ENCODE assay signal across 8 cellular contexts in genomic region chr5:181260720-181261319, GRCh38. TPM values are rescaled to one million over a fixed set of nuclear protein-coding genes. Genes with fewer than 3 reads are reported as not detected.
DNase-seq lines count a peak whose midpoint lies in the region; ATAC-seq and TF ChIP-seq lines count a peak whose summit lies in the region.

Gene TRIM52, minus strand, starts transcription at chr5:181261143. Its CDS starts 330 bp downstream, at chr5:181260813.

- H3K36me3 ChIP-seq in HCT116 (ENCODE audit: control insufficient read depth in 1 of 2, insufficient read depth in 2 of 2, low read length in 2 of 2) (peaks cover 3 to 15% of the 10 kb centered on the region in 2 experiments), trophoblast cell (ENCODE audit: control insufficient read depth in 1 of 2, insufficient read depth in 2 of 2, low read length in 2 of 2) (peaks cover 2 to 10% of the 10 kb centered on the region in 2 experiments), upper lobe of left lung (peaks cover 0 to 14% (median 2%) of the 10 kb centered on the region in 4 donors)

- CTCF ChIA-PET in HCT116 (lab: Charles Lee), result interaction anchor here (0.6 to 1.5 kb wide), 2 partner anchors 16 to 622 kb away, joined by 3 to 4 read pairs; no protein-coding TSS in a partner anchor

- peak in 1 of 4 donors; percentile 54 for TF ChIP-seq EP300 in upper lobe of left lung (IDR thresholded peaks at IDR 0.05)

- DNase-seq in G401 (ENCODE audit: low spot score) (peak; percentile 94), HCT116 (ENCODE audit: low read depth, low spot score) (peak; percentile 89), NCI-H460 (ENCODE audit: extremely low read depth, low read depth) (peak; percentile 92), glomerular visceral epithelial cell (ENCODE audit: extremely low spot score) (peak; percentile 91), trophoblast cell (peak; percentile 96 to 98), upper lobe of left lung (peak; percentile 95 to 96), NCI-H1092 (lab: John Stamatoyannopoulos, UW) (no peak)
- DNase-seq in activated effector memory CD4-positive, alpha-beta T cell treated with anti-CD3 and anti-CD28 coated beads, Interleukin-2, amount 50 U/mL, for 16 hours, result peak; percentile 96

- H3K23ac ChIP-seq in trophoblast cell (ENCODE audit: low read length), result peak within 1 kb of the TSS; percentile 63

- peaks cover 9% of the 10 kb centered on the region; the same call in 1 of the 2 replicates for H4K20me1 ChIP-seq in HCT116 (ENCODE audit: insufficient read depth)

- H3K4me1 ChIP-seq in HCT116 (ENCODE audit: control insufficient read depth in 1 of 2, insufficient read depth in 2 of 2, low read length in 2 of 2) (peaks cover 12 to 21% of the 10 kb centered on the region in 2 experiments; a peak in 3 of 4 replicates), trophoblast cell (ENCODE audit: control insufficient read depth in 1 of 2, insufficient read depth in 2 of 2, low read length in 2 of 2) (peaks cover 13 to 22% of the 10 kb centered on the region in 2 experiments), upper lobe of left lung (peaks cover 43 to 58% (median 49%) of the 10 kb centered on the region in 4 donors)

- no peaks in the 10 kb centered on the region for H3K27me3 ChIP-seq in HCT116 (ENCODE audit: insufficient read depth, low read length)
- H3K27me3 ChIP-seq in trophoblast cell (ENCODE audit: insufficient read depth, low read length), result no peaks in the 10 kb centered on the region
- no peaks in the 10 kb centered on the region for H3K27me3 ChIP-seq in upper lobe of left lung

- peak within 1 kb of the TSS; percentile 17 for H2AFZ ChIP-seq in HCT116 (ENCODE audit: low read depth, low read length, poor library complexity, severe bottlenecking)
- H2AFZ ChIP-seq in trophoblast cell (ENCODE audit: insufficient read depth, low read length, poor library complexity), result peak within 1 kb of the TSS; percentile 84

- POLR2A ChIA-PET in HCT116 (lab: Charles Lee), result interaction anchor here (1.9 to 3.0 kb wide), 3 partner anchors 10 to 17 kb away, joined by 6 to 18 read pairs (median 11); partner anchors contain the start of gene RACK1

- no CpG with 5 or more reads among the region's 43 CpGs for WGBS in trophoblast cell (ENCODE audit: extremely low coverage, insufficient coverage, insufficient read length)
- 0% methylated on average over 2 to 26 of the region's 43 CpGs for WGBS in upper lobe of left lung, 2 donors

- H4K12ac ChIP-seq in trophoblast cell (ENCODE audit: low read depth, low read length), result peak within 1 kb of the TSS; percentile 100

- H3K27ac ChIP-seq in HCT116 (ENCODE audit: low read depth, low read length) (peak within 1 kb of the TSS; percentile 97), trophoblast cell (ENCODE audit: low read depth, low read length) (peak within 1 kb of the TSS; percentile 92), upper lobe of left lung (peak within 1 kb of the TSS; percentile 96 to 100 (median 99))

- no peak for TF ChIP-seq RAD21 in HCT116 (IDR thresholded peaks at IDR 0.05; ENCODE audit: low read depth)

- peak within 1 kb of the TSS; percentile 80 for H2AK5ac ChIP-seq in trophoblast cell (ENCODE audit: low read length)

- H3K9me3 ChIP-seq in HCT116 (ENCODE audit: control insufficient read depth in 1 of 2, insufficient read depth in 1 of 2, low read depth in 1 of 2, low read length in 2 of 2) (no peaks in the 10 kb centered on the region), trophoblast cell (ENCODE audit: insufficient read depth, low read depth, low read length) (no peaks in the 10 kb centered on the region), upper lobe of left lung (no peaks in the 10 kb centered on the region)

- H3K9me2 ChIP-seq in HCT116 (ENCODE audit: insufficient read depth), result no peaks in the 10 kb centered on the region

- H2BK12ac ChIP-seq in trophoblast cell (ENCODE audit: low read length), result no peak within 1 kb of the TSS

- peak within 1 kb of the TSS; percentile 96 for H2BK5ac ChIP-seq in trophoblast cell (ENCODE audit: low read depth, low read length, poor library complexity)

- RAD21 ChIA-PET in HCT116 (lab: Charles Lee; ENCODE audit: low non-redundant PET in 1 of 2, low total read pairs in 2 of 2, uncharacterized antibody in 2 of 2, unreplicated experiment in 2 of 2), result no interaction called here

- in situ Hi-C loops in G401 (cut with HindIII; ENCODE audit: low sequenced_read_pairs), result no loop called here

- no peak for TF ChIP-seq CTCF in HCT116 (IDR thresholded peaks at IDR 0.05 in 2 of 3, conservative IDR thresholded peaks at IDR 0.05 in 1 of 3; ENCODE audit: borderline replicate concordance in 1 of 3, insufficient read depth in 1 of 3, low read depth in 2 of 3, low read length in 2 of 3)
- TF ChIP-seq CTCF in upper lobe of left lung (IDR thresholded peaks at IDR 0.05), result peak in 2 of 6 experiments; percentile 28 to 44

- peak within 1 kb of the TSS; percentile 96 for H3K4ac ChIP-seq in trophoblast cell (ENCODE audit: low read depth, low read length)

- H4K91ac ChIP-seq in trophoblast cell (ENCODE audit: low read depth, low read length), result peak within 1 kb of the TSS; percentile 97

- peaks cover 12% of the 10 kb centered on the region for H3K79me1 ChIP-seq in trophoblast cell (ENCODE audit: low read length)

- H4K8ac ChIP-seq in trophoblast cell (ENCODE audit: low read depth, low read length), result peak within 1 kb of the TSS; percentile 99

- TF ChIP-seq POLR2A in HCT116 (IDR thresholded peaks at IDR 0.05; ENCODE audit: borderline replicate concordance, extremely low read depth, insufficient read depth, insufficient read length), result peak; percentile 64
- peak; percentile 21 to 91 (median 82) for TF ChIP-seq POLR2A in upper lobe of left lung (IDR thresholded peaks at IDR 0.05)

- peak within 1 kb of the TSS; percentile 96 for H3K18ac ChIP-seq in trophoblast cell (ENCODE audit: low read length)

- BruUV-seq in HCT116 (replicated peaks; lab: Mats Ljungman, UMichigan), result no TSS peak

- H3K14ac ChIP-seq in trophoblast cell (ENCODE audit: low read length), result peak within 1 kb of the TSS; percentile 99

- H3K4me2 ChIP-seq in HCT116 (ENCODE audit: low read length) (peak within 1 kb of the TSS; percentile 85), trophoblast cell (ENCODE audit: low read length) (peak within 1 kb of the TSS; percentile 97)

- H3K9ac ChIP-seq in HCT116 (ENCODE audit: low read length), result peak within 1 kb of the TSS; percentile 99
- peak within 1 kb of the TSS; percentile 98 for H3K9ac ChIP-seq in trophoblast cell (ENCODE audit: low read length)

- H3K79me2 ChIP-seq in HCT116 (ENCODE audit: insufficient read depth, low read length) (peaks cover 56% of the 10 kb centered on the region), trophoblast cell (ENCODE audit: control insufficient read depth, insufficient read depth, low read length, poor library complexity) (peaks cover 12% of the 10 kb centered on the region)

- intact Hi-C loops in HCT116 (cut with micrococcal nuclease), result loop anchor here (1.0 kb wide), 1 partner anchor 43 kb away; no protein-coding TSS in a partner anchor

- ATAC-seq in HCT116, result peak; percentile 84
- peak; percentile 97 for ATAC-seq in upper lobe of left lung (ENCODE audit: low FRiP score in 2 of 2)

- peak within 1 kb of the TSS; percentile 83 to 96 for H3K4me3 ChIP-seq in HCT116 (replicated peaks in 1 of 2; ENCODE audit: low read depth in 1 of 2, low read length in 2 of 2)
- H3K4me3 ChIP-seq in trophoblast cell (ENCODE audit: low read depth, low read length), result peak within 1 kb of the TSS; percentile 77
- H3K4me3 ChIP-seq in upper lobe of left lung, result peak within 1 kb of the TSS; percentile 77 to 92 (median 84)

- peak within 1 kb of the TSS; percentile 96 for H2BK120ac ChIP-seq in trophoblast cell (ENCODE audit: insufficient read depth, low read length, poor library complexity)

TF ChIP-seq in HCT116, 20 proteins besides CTCF, POLR2A, EP300 and RAD21:
- TF ChIP-seq POLR2AphosphoS5 (IDR thresholded peaks at IDR 0.05; ENCODE audit: low read depth, low read length) (peak; percentile 96), ZBTB33 (IDR thresholded peaks at IDR 0.05; ENCODE audit: extremely low read depth, insufficient replicate concordance, low read length) (no peak), EGR1 (IDR thresholded peaks at IDR 0.05; ENCODE audit: low read depth) (no peak), SIN3A (IDR thresholded peaks at IDR 0.05; ENCODE audit: low read depth) (no peak), FOSL1 (IDR thresholded peaks at IDR 0.05; ENCODE audit: low read depth) (no peak), TCF7L2 (IDR thresholded peaks at IDR 0.05; ENCODE audit: borderline replicate concordance, extremely low read depth, insufficient read depth, insufficient read length) (peak; percentile 97), EZH2 (IDR thresholded peaks at IDR 0.05) (no peak), YY1 (IDR thresholded peaks at IDR 0.05; ENCODE audit: extremely low read depth, insufficient replicate concordance, low read depth, low read length) (peak; percentile 84)
TF ChIP-seq in HCT116: peak in this region for 3.

RNA-seq across cellular contexts. Expression of gene TRIM52, which starts in this region (rescaled TPM):
- total RNA-seq in G401 (2014; rRNA removed; shearing (Covaris generic)), result 2.5 and 3.6 TPM in 2 replicates
- total RNA-seq in HCT116 (2021; ENCODE audit: unreplicated experiment), result 7.6 TPM
- polyA plus RNA-seq in HCT116 (2012), result 5.7 and 6.3 TPM in 2 replicates
- total RNA-seq in NCI-H460 (2014; rRNA removed; shearing (Covaris generic)), result 10.2 and 10.6 TPM in 2 replicates
- polyA plus RNA-seq in NCI-H460 (2014; cell fraction: nucleus; rRNA removed), result 18.2 and 30.0 TPM in 2 replicates
- polyA plus RNA-seq in trophoblast cell (2013), result 2.8 and 3.3 TPM in 2 replicates
- 10 to 100 TPM; 12.3 to 47.1 (median 15.6) TPM for total RNA-seq in upper lobe of left lung
